In the genomic region with DNA sequence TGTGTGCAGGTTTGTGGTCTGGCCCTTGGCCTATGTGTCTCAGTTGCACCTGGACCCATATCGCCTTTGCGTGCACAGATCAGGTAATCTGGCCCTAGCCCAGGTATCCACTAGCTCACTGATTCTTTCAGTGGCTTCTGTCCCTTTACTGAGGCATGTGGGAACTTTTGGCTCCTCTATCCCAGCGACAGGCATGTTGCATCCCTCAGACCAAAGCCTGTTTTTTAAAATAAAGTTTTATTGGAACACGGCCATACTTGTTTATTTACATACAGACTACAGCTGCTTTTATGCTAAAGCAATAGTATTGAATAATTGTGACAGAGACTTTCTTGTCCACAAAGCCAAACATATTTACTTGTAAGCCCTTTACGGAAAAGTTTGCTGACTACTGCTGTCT, we compare ENCODE assay signal across 1 cellular context.
TF ChIP-seq lines count a peak whose summit lies in the region.

No MANE protein-coding gene starts in this region.

TF ChIP-seq in WTC11, 78 proteins besides CTCF, POLR2A, EP300 and RAD21:
- no peak for TF ChIP-seq ERG (CRISPR knock-in tag; IDR thresholded peaks at IDR 0.05)
- TF ChIP-seq ZNF396 (CRISPR knock-in tag; IDR thresholded peaks at IDR 0.05; ENCODE audit: borderline replicate concordance): no peak
- TF ChIP-seq GTF2I (CRISPR knock-in tag; conservative IDR thresholded peaks at IDR 0.05): no peak
- TF ChIP-seq, protein P1, sequence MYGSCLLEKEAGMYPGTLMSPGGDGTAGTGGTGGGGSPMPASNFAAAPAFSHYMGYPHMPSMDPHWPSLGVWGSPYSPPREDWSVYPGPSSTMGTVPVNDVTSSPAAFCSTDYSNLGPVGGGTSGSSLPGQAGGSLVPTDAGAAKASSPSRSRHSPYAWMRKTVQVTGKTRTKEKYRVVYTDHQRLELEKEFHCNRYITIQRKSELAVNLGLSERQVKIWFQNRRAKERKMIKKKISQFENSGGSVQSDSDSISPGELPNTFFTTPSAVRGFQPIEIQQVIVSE (CRISPR knock-in tag; IDR thresholded peaks at IDR 0.05; ENCODE audit: borderline replicate concordance): no peak
- no peak for TF ChIP-seq CREM (CRISPR knock-in tag; IDR thresholded peaks at IDR 0.05)
- TF ChIP-seq NFYB (CRISPR knock-in tag; conservative IDR thresholded peaks at IDR 0.05; ENCODE audit: low read depth): no peak
- no peak for TF ChIP-seq NR3C1 (CRISPR knock-in tag; conservative IDR thresholded peaks at IDR 0.05; ENCODE audit: low read depth)
- TF ChIP-seq ATF1 (CRISPR knock-in tag; IDR thresholded peaks at IDR 0.05): no peak
- TF ChIP-seq, protein P2, sequence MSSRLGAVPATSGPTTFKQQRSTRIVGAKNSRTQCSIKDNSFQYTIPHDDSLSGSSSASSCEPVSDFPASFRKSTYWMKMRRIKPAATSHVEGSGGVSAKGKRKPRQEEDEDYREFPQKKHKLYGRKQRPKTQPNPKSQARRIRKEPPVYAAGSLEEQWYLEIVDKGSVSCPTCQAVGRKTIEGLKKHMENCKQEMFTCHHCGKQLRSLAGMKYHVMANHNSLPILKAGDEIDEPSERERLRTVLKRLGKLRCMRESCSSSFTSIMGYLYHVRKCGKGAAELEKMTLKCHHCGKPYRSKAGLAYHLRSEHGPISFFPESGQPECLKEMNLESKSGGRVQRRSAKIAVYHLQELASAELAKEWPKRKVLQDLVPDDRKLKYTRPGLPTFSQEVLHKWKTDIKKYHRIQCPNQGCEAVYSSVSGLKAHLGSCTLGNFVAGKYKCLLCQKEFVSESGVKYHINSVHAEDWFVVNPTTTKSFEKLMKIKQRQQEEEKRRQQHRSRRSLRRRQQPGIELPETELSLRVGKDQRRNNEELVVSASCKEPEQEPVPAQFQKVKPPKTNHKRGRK (CRISPR knock-in tag; IDR thresholded peaks at IDR 0.05; ENCODE audit: borderline replicate concordance): no peak
- no peak for TF ChIP-seq ZNF317 (CRISPR knock-in tag; IDR thresholded peaks at IDR 0.05; ENCODE audit: borderline replicate concordance, low read depth)
- TF ChIP-seq FOXP1 (CRISPR knock-in tag; IDR thresholded peaks at IDR 0.05; ENCODE audit: borderline replicate concordance): no peak
- TF ChIP-seq, protein P3, sequence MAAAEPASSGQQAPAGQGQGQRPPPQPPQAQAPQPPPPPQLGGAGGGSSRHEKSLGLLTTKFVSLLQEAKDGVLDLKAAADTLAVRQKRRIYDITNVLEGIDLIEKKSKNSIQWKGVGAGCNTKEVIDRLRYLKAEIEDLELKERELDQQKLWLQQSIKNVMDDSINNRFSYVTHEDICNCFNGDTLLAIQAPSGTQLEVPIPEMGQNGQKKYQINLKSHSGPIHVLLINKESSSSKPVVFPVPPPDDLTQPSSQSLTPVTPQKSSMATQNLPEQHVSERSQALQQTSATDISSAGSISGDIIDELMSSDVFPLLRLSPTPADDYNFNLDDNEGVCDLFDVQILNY (CRISPR knock-in tag; IDR thresholded peaks at IDR 0.05): no peak
- TF ChIP-seq, protein P4, sequence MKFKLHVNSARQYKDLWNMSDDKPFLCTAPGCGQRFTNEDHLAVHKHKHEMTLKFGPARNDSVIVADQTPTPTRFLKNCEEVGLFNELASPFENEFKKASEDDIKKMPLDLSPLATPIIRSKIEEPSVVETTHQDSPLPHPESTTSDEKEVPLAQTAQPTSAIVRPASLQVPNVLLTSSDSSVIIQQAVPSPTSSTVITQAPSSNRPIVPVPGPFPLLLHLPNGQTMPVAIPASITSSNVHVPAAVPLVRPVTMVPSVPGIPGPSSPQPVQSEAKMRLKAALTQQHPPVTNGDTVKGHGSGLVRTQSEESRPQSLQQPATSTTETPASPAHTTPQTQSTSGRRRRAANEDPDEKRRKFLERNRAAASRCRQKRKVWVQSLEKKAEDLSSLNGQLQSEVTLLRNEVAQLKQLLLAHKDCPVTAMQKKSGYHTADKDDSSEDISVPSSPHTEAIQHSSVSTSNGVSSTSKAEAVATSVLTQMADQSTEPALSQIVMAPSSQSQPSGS (CRISPR knock-in tag; IDR thresholded peaks at IDR 0.05; ENCODE audit: borderline replicate concordance, low read depth): no peak
- TF ChIP-seq, protein P5, sequence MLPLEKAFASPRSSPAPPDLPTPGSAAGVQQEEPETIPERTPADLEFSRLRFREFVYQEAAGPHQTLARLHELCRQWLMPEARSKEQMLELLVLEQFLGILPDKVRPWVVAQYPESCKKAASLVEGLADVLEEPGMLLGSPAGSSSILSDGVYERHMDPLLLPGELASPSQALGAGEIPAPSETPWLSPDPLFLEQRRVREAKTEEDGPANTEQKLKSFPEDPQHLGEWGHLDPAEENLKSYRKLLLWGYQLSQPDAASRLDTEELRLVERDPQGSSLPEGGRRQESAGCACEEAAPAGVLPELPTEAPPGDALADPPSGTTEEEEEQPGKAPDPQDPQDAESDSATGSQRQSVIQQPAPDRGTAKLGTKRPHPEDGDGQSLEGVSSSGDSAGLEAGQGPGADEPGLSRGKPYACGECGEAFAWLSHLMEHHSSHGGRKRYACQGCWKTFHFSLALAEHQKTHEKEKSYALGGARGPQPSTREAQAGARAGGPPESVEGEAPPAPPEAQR (CRISPR knock-in tag; IDR thresholded peaks at IDR 0.05): no peak
- TF ChIP-seq, protein P6, sequence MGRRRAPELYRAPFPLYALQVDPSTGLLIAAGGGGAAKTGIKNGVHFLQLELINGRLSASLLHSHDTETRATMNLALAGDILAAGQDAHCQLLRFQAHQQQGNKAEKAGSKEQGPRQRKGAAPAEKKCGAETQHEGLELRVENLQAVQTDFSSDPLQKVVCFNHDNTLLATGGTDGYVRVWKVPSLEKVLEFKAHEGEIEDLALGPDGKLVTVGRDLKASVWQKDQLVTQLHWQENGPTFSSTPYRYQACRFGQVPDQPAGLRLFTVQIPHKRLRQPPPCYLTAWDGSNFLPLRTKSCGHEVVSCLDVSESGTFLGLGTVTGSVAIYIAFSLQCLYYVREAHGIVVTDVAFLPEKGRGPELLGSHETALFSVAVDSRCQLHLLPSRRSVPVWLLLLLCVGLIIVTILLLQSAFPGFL (CRISPR knock-in tag; IDR thresholded peaks at IDR 0.05; ENCODE audit: borderline replicate concordance): no peak
- TF ChIP-seq ZNF416 (CRISPR knock-in tag; IDR thresholded peaks at IDR 0.05): no peak
- no peak for TF ChIP-seq TEAD4 (CRISPR knock-in tag; IDR thresholded peaks at IDR 0.05)
- no peak for TF ChIP-seq OVOL2 (CRISPR knock-in tag; IDR thresholded peaks at IDR 0.05; ENCODE audit: borderline replicate concordance)
- TF ChIP-seq, protein P7, sequence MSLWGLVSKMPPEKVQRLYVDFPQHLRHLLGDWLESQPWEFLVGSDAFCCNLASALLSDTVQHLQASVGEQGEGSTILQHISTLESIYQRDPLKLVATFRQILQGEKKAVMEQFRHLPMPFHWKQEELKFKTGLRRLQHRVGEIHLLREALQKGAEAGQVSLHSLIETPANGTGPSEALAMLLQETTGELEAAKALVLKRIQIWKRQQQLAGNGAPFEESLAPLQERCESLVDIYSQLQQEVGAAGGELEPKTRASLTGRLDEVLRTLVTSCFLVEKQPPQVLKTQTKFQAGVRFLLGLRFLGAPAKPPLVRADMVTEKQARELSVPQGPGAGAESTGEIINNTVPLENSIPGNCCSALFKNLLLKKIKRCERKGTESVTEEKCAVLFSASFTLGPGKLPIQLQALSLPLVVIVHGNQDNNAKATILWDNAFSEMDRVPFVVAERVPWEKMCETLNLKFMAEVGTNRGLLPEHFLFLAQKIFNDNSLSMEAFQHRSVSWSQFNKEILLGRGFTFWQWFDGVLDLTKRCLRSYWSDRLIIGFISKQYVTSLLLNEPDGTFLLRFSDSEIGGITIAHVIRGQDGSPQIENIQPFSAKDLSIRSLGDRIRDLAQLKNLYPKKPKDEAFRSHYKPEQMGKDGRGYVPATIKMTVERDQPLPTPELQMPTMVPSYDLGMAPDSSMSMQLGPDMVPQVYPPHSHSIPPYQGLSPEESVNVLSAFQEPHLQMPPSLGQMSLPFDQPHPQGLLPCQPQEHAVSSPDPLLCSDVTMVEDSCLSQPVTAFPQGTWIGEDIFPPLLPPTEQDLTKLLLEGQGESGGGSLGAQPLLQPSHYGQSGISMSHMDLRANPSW (CRISPR knock-in tag; conservative IDR thresholded peaks at IDR 0.05; ENCODE audit: low read depth): no peak
- no peak for TF ChIP-seq ZNF671 (CRISPR knock-in tag; IDR thresholded peaks at IDR 0.05)
